In the genomic region with DNA sequence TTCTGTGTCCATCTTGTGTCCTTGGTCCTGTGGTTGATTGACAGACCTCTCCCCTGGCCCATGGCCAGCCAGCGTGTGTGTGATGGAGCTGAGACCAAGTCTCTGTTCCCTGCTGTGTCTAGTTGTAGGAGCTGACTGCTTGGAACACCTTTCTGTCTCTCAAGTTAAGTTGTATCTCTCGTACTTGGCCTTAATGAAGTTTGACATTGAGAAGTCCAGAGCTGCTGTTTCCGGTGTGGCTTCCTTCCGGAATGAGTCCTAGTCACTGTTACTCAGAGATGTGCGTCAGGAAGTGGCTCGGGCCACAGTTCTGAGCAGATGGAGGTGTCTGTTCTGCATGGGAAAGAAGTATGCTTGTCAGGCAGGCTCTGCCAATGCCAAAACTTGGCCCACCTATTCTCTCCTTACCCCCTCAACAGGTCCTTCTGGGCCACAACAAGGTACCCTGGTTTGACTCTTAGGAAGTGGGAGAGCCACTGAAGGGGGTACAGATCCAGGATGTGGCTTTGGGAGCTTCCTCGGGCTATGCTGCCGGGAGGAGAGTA, we compare ENCODE assay signal across 8 cellular contexts. TPM values are rescaled to one million over a fixed set of nuclear protein-coding genes. Genes with fewer than 3 reads are reported as not detected.
DNase-seq lines count a peak whose midpoint lies in the region; ATAC-seq and TF ChIP-seq lines count a peak whose summit lies in the region.

No MANE protein-coding gene starts in this region.

- peak overlapping the region; percentile 7 for H3K27ac Mint-ChIP-seq in glutamatergic neuron (ENCODE audit: unreplicated experiment)

- peak overlapping the region; percentile 64 for H3K9ac ChIP-seq in OCI-LY1 (ENCODE audit: low read length)

- H3K27ac ChIP-seq in OCI-LY1 (ENCODE audit: low read depth, low read length, poor library complexity, severe bottlenecking) (peak overlapping the region; percentile 95), prostate gland (no peak overlapping the region)

- H3K36me3 Mint-ChIP-seq in glutamatergic neuron (ENCODE audit: unreplicated experiment): no peaks in the 10 kb centered on the region

- H3K9me3 Mint-ChIP-seq in glutamatergic neuron (ENCODE audit: unreplicated experiment): peaks cover 17% of the 10 kb centered on the region

- H3K4me2 ChIP-seq in OCI-LY1 (ENCODE audit: low read length): peak overlapping the region; percentile 70

- DNase-seq in GM19238 (ENCODE audit: insufficient read length, low spot score) (peak; percentile 62), glutamatergic neuron (no peak), NCI-H524 treated with DMSO at 0.1 percent for 48 hours (lab: John Stamatoyannopoulos, UW) (no peak), prostate gland (ENCODE audit: low spot score) (no peak)
- DNase-seq in activated T-cell treated with anti-CD3 and anti-CD28 coated beads, Interleukin-2, amount 50 U/mL, for 48 hours: peak; percentile 76 to 78
- DNase-seq in stimulated activated CD4-positive, alpha-beta T cell treated with anti-CD3 and anti-CD28 coated beads, Interleukin-15, amount 100 ng/mL, for 48 hours (ENCODE audit: low read depth in 2 of 2): peak; percentile 59 to 62

- H3K79me2 ChIP-seq in OCI-LY1 (ENCODE audit: insufficient read depth, low read length): peaks cover 36% of the 10 kb centered on the region

- no peak overlapping the region for H2AFZ ChIP-seq in OCI-LY1 (ENCODE audit: low read length)

- no peaks in the 10 kb centered on the region for H4K20me1 ChIP-seq in OCI-LY1 (ENCODE audit: insufficient read depth, low read length)

- no peak for TF ChIP-seq POLR2A in prostate gland (IDR thresholded peaks at IDR 0.05)

- H3K4me3 ChIP-seq in OCI-LY1 (ENCODE audit: low read depth, low read length, poor library complexity, severe bottlenecking): peak overlapping the region; percentile 37
- H3K4me3 ChIP-seq in prostate gland: no peak overlapping the region

- no peak for ATAC-seq in HG02798 (IDR thresholded peaks at IDR 0.05; ENCODE audit: poor library complexity, unreplicated experiment)

- intact Hi-C loops in prostate gland (cut with DNase I): no loop called here

- peaks cover 68% of the 10 kb centered on the region for H3K4me1 ChIP-seq in OCI-LY1 (ENCODE audit: insufficient read depth, low read length, severe bottlenecking)
- H3K4me1 ChIP-seq in prostate gland (replicated peaks): peaks cover 10% of the 10 kb centered on the region

- no peaks in the 10 kb centered on the region for H3K9me2 ChIP-seq in OCI-LY1 (ENCODE audit: low read depth, low read length)

- peaks cover 12% of the 10 kb centered on the region for H3K27me3 Mint-ChIP-seq in glutamatergic neuron (ENCODE audit: unreplicated experiment)

- no peak for TF ChIP-seq CTCF in OCI-LY1 (IDR thresholded peaks at IDR 0.05; ENCODE audit: low read length)
- TF ChIP-seq CTCF in glutamatergic neuron (IDR thresholded peaks at IDR 0.05; ENCODE audit: partially characterized antibody, unreplicated experiment): no peak
- no peak for TF ChIP-seq CTCF in prostate gland (IDR thresholded peaks at IDR 0.05)

- H3K27me3 ChIP-seq in OCI-LY1 (ENCODE audit: insufficient read depth, low read length): no peaks in the 10 kb centered on the region
- H3K27me3 ChIP-seq in prostate gland (replicated peaks; ENCODE audit: insufficient read depth): no peaks in the 10 kb centered on the region

- 64% methylated on average over 8 of the region's 8 CpGs for WGBS in prostate gland

- no peaks in the 10 kb centered on the region for H3K9me3 ChIP-seq in OCI-LY1 (ENCODE audit: low read length)
- H3K9me3 ChIP-seq in prostate gland: no peaks in the 10 kb centered on the region

- peak overlapping the region; percentile 60 for H3K4me3 Mint-ChIP-seq in glutamatergic neuron (ENCODE audit: unreplicated experiment)

- H3F3A ChIP-seq in OCI-LY1 (ENCODE audit: insufficient read depth, low read length): peaks cover 7% of the 10 kb centered on the region; the same call in 1 of the 2 replicates

- H3K36me3 ChIP-seq in OCI-LY1 (ENCODE audit: insufficient read depth, low read length): peaks cover 23% of the 10 kb centered on the region
- H3K36me3 ChIP-seq in prostate gland: no peaks in the 10 kb centered on the region

- H3K4me1 Mint-ChIP-seq in glutamatergic neuron (ENCODE audit: low read depth, unreplicated experiment): peaks cover 62% of the 10 kb centered on the region

RNA-seq across cellular contexts. Expression of a gene that starts 54.3 kb away (rescaled TPM):
- total RNA-seq in glutamatergic neuron (ENCODE audit: unreplicated experiment): 203 TPM
- total RNA-seq in prostate gland: 100 to 1,000 TPM in 1 of 2 donors, 10 to 100 TPM in 1; 41.7 to 138 TPM

RNA-seq across cellular contexts. Expression of a gene that starts 55.6 kb away (rescaled TPM):
- total RNA-seq in glutamatergic neuron (ENCODE audit: unreplicated experiment) (1.7 TPM), prostate gland (10 to 100 TPM in 1 of 2 donors, 1 to 10 TPM in 1; 7.3 to 22.3 TPM)

RNA-seq across cellular contexts. Expression of a gene that starts 56.2 kb away (rescaled TPM):
- total RNA-seq in glutamatergic neuron (ENCODE audit: unreplicated experiment) (394 TPM), prostate gland (10 to 100 TPM; 46.0 to 57.4 TPM)

Comparison
In these comparisons a context has a peak if more than half of its experiments do, and no peak if none do; other contexts are left out.
1. DNase-seq: peak in GM19238 (single experiment), activated T-cell treated with anti-CD3 and anti-CD28 coated beads, Interleukin-2, amount 50 U/mL, for 48 hours (2 of 2) and stimulated activated CD4-positive, alpha-beta T cell treated with anti-CD3 and anti-CD28 coated beads, Interleukin-15, amount 100 ng/mL, for 48 hours (2 of 2); none in glutamatergic neuron (single experiment), NCI-H524 treated with DMSO at 0.1 percent for 48 hours (single experiment) and prostate gland (single experiment).